8 cellular contexts compared by ENCODE assay signal in genomic region chr1:10793129-10793651, GRCh38. TPM values are rescaled to one million over a fixed set of nuclear protein-coding genes. Genes with fewer than 3 reads are reported as not detected.
DNase-seq lines count a peak whose midpoint lies in the region; ATAC-seq and TF ChIP-seq lines count a peak whose summit lies in the region.

No MANE protein-coding gene starts in this region.

- H3K4me3 Mint-ChIP-seq in CD8-positive, alpha-beta memory T cell = peak overlapping the region in 6 of 7 donors; percentile 3 to 68 (median 44)
- peak overlapping the region; percentile 1 for H3K4me3 Mint-ChIP-seq in natural killer cell

- no peaks in the 10 kb centered on the region for H3K36me3 Mint-ChIP-seq in CD8-positive, alpha-beta memory T cell
- no peaks in the 10 kb centered on the region for H3K36me3 Mint-ChIP-seq in natural killer cell

- no peak overlapping the region for H3K27ac Mint-ChIP-seq in CD8-positive, alpha-beta memory T cell
- H3K27ac Mint-ChIP-seq in natural killer cell = no peak overlapping the region

- H3K9me3 ChIP-seq in CD8-positive, alpha-beta memory T cell (ENCODE audit: low read length) = no peaks in the 10 kb centered on the region
- H3K9me3 ChIP-seq in breast epithelium = no peaks in the 10 kb centered on the region

- no peaks in the 10 kb centered on the region for H3K9me3 Mint-ChIP-seq in CD8-positive, alpha-beta memory T cell
- H3K9me3 Mint-ChIP-seq in natural killer cell = no peaks in the 10 kb centered on the region

- DNase-seq in CD8-positive, alpha-beta memory T cell = no peak
- DNase-seq in Jurkat, Clone E6-1 (ENCODE audit: low read depth, low spot score) = peak; percentile 47
- DNase-seq in breast epithelium (ENCODE audit: low spot score in 2 of 2) (no peak), natural killer cell (no peak), EL (no peak), putamen (ENCODE audit: low spot score) (no peak)

- ATAC-seq in natural killer cell (no peak), GM18520 (IDR thresholded peaks at IDR 0.05; ENCODE audit: unreplicated experiment) (no peak), HG02763 (IDR thresholded peaks at IDR 0.05; ENCODE audit: unreplicated experiment) (no peak)

- POLR2A ChIA-PET in CD8-positive, alpha-beta memory T cell (lab: Charles Lee) = no interaction called here

- no peaks in the 10 kb centered on the region for H3K4me1 ChIP-seq in CD8-positive, alpha-beta memory T cell (ENCODE audit: insufficient read depth, low read length)
- peaks cover 0 to 1% of the 10 kb centered on the region in 2 donors for H3K4me1 ChIP-seq in breast epithelium

- peaks cover 32 to 44% of the 10 kb centered on the region in 2 donors for H3K27me3 Mint-ChIP-seq in CD8-positive, alpha-beta memory T cell
- H3K27me3 Mint-ChIP-seq in natural killer cell (ENCODE audit: low read depth in 2 of 2) = peaks cover 10 to 29% of the 10 kb centered on the region in 2 donors

- no peak for TF ChIP-seq POLR2A in breast epithelium (IDR thresholded peaks at IDR 0.05)

- intact Hi-C loops in breast epithelium (cut with DNase I; ENCODE audit: low total_unique reads) = loop anchor here (10.0 kb wide), 1 partner anchor 98 kb away; no protein-coding TSS in a partner anchor
- intact Hi-C loops in natural killer cell (cut with micrococcal nuclease) = no loop called here

- H3K36me3 ChIP-seq in CD8-positive, alpha-beta memory T cell (ENCODE audit: insufficient read depth, low read length) = no peaks in the 10 kb centered on the region
- H3K36me3 ChIP-seq in breast epithelium = no peaks in the 10 kb centered on the region

- peaks cover 11 to 17% (median 17%) of the 10 kb centered on the region in 3 donors for H3K4me1 Mint-ChIP-seq in CD8-positive, alpha-beta memory T cell
- H3K4me1 Mint-ChIP-seq in natural killer cell = peaks cover 0 to 10% of the 10 kb centered on the region in 2 donors

- no peak overlapping the region for H3K27ac ChIP-seq in CD8-positive, alpha-beta memory T cell (ENCODE audit: low read depth, low read length)
- H3K27ac ChIP-seq in breast epithelium = peak overlapping the region; percentile 87 to 88

- TF ChIP-seq CTCF in breast epithelium (IDR thresholded peaks at IDR 0.05) (no peak), natural killer cell (IDR thresholded peaks at IDR 0.05) (no peak)

- H3K4me3 ChIP-seq in CD8-positive, alpha-beta memory T cell (ENCODE audit: low read length) = no peak overlapping the region
- no peak overlapping the region for H3K4me3 ChIP-seq in Jurkat, Clone E6-1 (ENCODE audit: low read length)
- H3K4me3 ChIP-seq in breast epithelium = peak overlapping the region; percentile 42 to 80 (median 76)

- H3K27me3 ChIP-seq in CD8-positive, alpha-beta memory T cell (ENCODE audit: insufficient read depth, low read length, poor library complexity, severe bottlenecking) = peaks cover 23% of the 10 kb centered on the region
- peaks cover 0 to 20% of the 10 kb centered on the region in 2 donors for H3K27me3 ChIP-seq in breast epithelium

- CTCF ChIA-PET in CD8-positive, alpha-beta memory T cell (lab: Charles Lee) = no interaction called here

RNA-seq across cellular contexts. Expression of gene CASZ1, which starts 3.3 kb away (rescaled TPM):
- 10 to 100 TPM in 1 of 2 experiments, 1 to 10 TPM in 1; 9.9 to 10.5 TPM for total RNA-seq in CD8-positive, alpha-beta memory T cell
- polyA plus RNA-seq in CD8-positive, alpha-beta memory T cell = 2.2 TPM
- 8.8 TPM for polyA plus RNA-seq in Jurkat, Clone E6-1 (2012; ENCODE audit: insufficient read depth, insufficient read length)
- total RNA-seq in breast epithelium (10 to 100 TPM in 2 of 3 donors, 1 to 10 TPM in 1; 1.1 to 39.1 (median 32.4) TPM), natural killer cell (10 to 100 TPM; 55.9 to 83.0 (median 70.6) TPM)

Comparison
In these comparisons a context has a peak if more than half of its experiments do, and no peak if none do; other contexts are left out.
1. H3K4me3 ChIP-seq: peak in breast epithelium (3 of 3); none in CD8-positive, alpha-beta memory T cell (single experiment) and Jurkat, Clone E6-1 (single experiment).